ENCODE assay signal across 10 cellular contexts in genomic region chr2:171541202-171541884, GRCh38. TPM values are rescaled to one million over a fixed set of nuclear protein-coding genes. Genes with fewer than 3 reads are reported as not detected.
DNase-seq lines count a peak whose midpoint lies in the region; ATAC-seq, FAIRE-seq and TF ChIP-seq lines count a peak whose summit lies in the region.
"Had no signal": no experiment of that assay in that cellular context is flagged by ENCODE, and none has a peak within 500 bp of the region (broad histone marks: within the 10 kb centered on the region; RNA-seq: fewer than 3 reads in every experiment).

No MANE protein-coding gene starts in this region.

- 78% methylated on average over 6 of the region's 6 CpGs for WGBS in hepatocyte (ENCODE audit: low lambda C conversion rate, missing lambda C conversion rate)

- no peaks in the 10 kb centered on the region for H3K36me3 Mint-ChIP-seq in activated T-cell treated with anti-CD3 and anti-CD28 coated beads, Interleukin-2, amount 50 U/mL, for 4 hours (ENCODE audit: insufficient read depth)
- H3K36me3 Mint-ChIP-seq: natural killer cell treated with Interleukin-12 subunit alpha and Interleukin-12 subunit beta and Interleukin-15 and Interleukin-18, amount 100 ng/mL, for 72 hours had no signal

- no peak overlapping the region for H3K4me3 Mint-ChIP-seq in activated T-cell treated with anti-CD3 and anti-CD28 coated beads, Interleukin-2, amount 50 U/mL, for 4 hours
- H3K4me3 Mint-ChIP-seq: effector memory CD8-positive, alpha-beta T cell; natural killer cell treated with Interleukin-12 subunit alpha and Interleukin-12 subunit beta and Interleukin-15 and Interleukin-18, amount 100 ng/mL, for 72 hours had no signal

- H3K9me2 ChIP-seq in PC-3 (replicated peaks; ENCODE audit: low read length): no peaks in the 10 kb centered on the region
- H3K9me2 ChIP-seq in hepatocyte (replicated peaks; ENCODE audit: insufficient read depth): no peaks in the 10 kb centered on the region

- CTCF ChIA-PET in PC-3 (lab: Charles Lee): interaction anchor here (0.6 kb wide), 1 partner anchor 244 kb away, joined by 4 read pairs; no protein-coding TSS in a partner anchor

- peak; percentile 72 for TF ChIP-seq CTCF in C4-2B (conservative IDR thresholded peaks at IDR 0.05)
- peak; percentile 72 for TF ChIP-seq CTCF in PC-3 (conservative IDR thresholded peaks at IDR 0.05; ENCODE audit: low read depth, low read length)
- TF ChIP-seq CTCF in hepatocyte (IDR thresholded peaks at IDR 0.05; ENCODE audit: poor library complexity): peak; percentile 20

- H3K36me3 ChIP-seq in PC-3 (ENCODE audit: low read depth, low read length) (no peaks in the 10 kb centered on the region), hepatocyte (replicated peaks; ENCODE audit: insufficient read depth, low read depth) (no peaks in the 10 kb centered on the region)

- no peaks in the 10 kb centered on the region for H3K9me3 Mint-ChIP-seq in activated T-cell treated with anti-CD3 and anti-CD28 coated beads, Interleukin-2, amount 50 U/mL, for 4 hours
- H3K9me3 Mint-ChIP-seq: effector memory CD8-positive, alpha-beta T cell; natural killer cell treated with Interleukin-12 subunit alpha and Interleukin-12 subunit beta and Interleukin-15 and Interleukin-18, amount 100 ng/mL, for 72 hours had no signal

- no peak overlapping the region for H3K9ac ChIP-seq in PC-3 (ENCODE audit: low read length)

- intact Hi-C loops in PC-3 (cut with micrococcal nuclease): no loop called here

- no peak overlapping the region for H3K27ac ChIP-seq in C4-2B
- no peak overlapping the region for H3K27ac ChIP-seq in PC-3 (ENCODE audit: low read length)
- H3K27ac ChIP-seq in hepatocyte: no peak overlapping the region

- no peaks in the 10 kb centered on the region for H3K4me1 Mint-ChIP-seq in activated T-cell treated with anti-CD3 and anti-CD28 coated beads, Interleukin-2, amount 50 U/mL, for 4 hours (ENCODE audit: low read depth)

- H3K27me3 Mint-ChIP-seq in activated T-cell treated with anti-CD3 and anti-CD28 coated beads, Interleukin-2, amount 50 U/mL, for 4 hours (ENCODE audit: low read depth): peaks cover 24% of the 10 kb centered on the region
- H3K27me3 Mint-ChIP-seq: natural killer cell treated with Interleukin-12 subunit alpha and Interleukin-12 subunit beta and Interleukin-15 and Interleukin-18, amount 100 ng/mL, for 72 hours had no signal

- H3K4me3 ChIP-seq in PC-3 (ENCODE audit: low read length) (no peak overlapping the region), hepatocyte (no peak overlapping the region)

- H3K27me3 ChIP-seq in PC-3 (ENCODE audit: low read length) (no peaks in the 10 kb centered on the region), hepatocyte (no peaks in the 10 kb centered on the region)

- POLR2A ChIA-PET in PC-3 (lab: Charles Lee; ENCODE audit: unreplicated experiment): no interaction called here

- DNase-seq in GM18507 (ENCODE audit: extremely low spot score, insufficient read length, low read depth) (no peak), PC-3 (peak; percentile 51), hepatocyte (ENCODE audit: low spot score) (no peak), dermis blood vessel endothelial cell (no peak)
- no peak for DNase-seq in activated T-cell treated with anti-CD3 and anti-CD28 coated beads, Interleukin-2, amount 50 U/mL, for 4 hours
- no peak for DNase-seq in effector CD4-positive, alpha-beta T cell
- DNase-seq: effector memory CD8-positive, alpha-beta T cell had no signal

- H3K4me2 ChIP-seq in PC-3 (ENCODE audit: low read length) (no peak overlapping the region), hepatocyte (no peak overlapping the region)

- H3K4me1 ChIP-seq in PC-3 (ENCODE audit: insufficient read depth, low read length): no peaks in the 10 kb centered on the region
- no peaks in the 10 kb centered on the region for H3K4me1 ChIP-seq in hepatocyte (ENCODE audit: insufficient read depth)

- ATAC-seq in PC-3: no peak
- ATAC-seq in GM19463 (IDR thresholded peaks at IDR 0.05; ENCODE audit: unreplicated experiment): no peak
- ATAC-seq in activated T-cell treated with anti-CD3 and anti-CD28 coated beads, Interleukin-2, amount 50 U/mL, for 4 hours: no peak
- ATAC-seq: effector memory CD8-positive, alpha-beta T cell; natural killer cell treated with Interleukin-12 subunit alpha and Interleukin-12 subunit beta and Interleukin-15 and Interleukin-18, amount 100 ng/mL, for 72 hours had no signal

- no peaks in the 10 kb centered on the region for H3K9me3 ChIP-seq in PC-3 (ENCODE audit: low read length)
- H3K9me3 ChIP-seq in hepatocyte (ENCODE audit: low read depth): no peaks in the 10 kb centered on the region

- H3K79me2 ChIP-seq in PC-3 (ENCODE audit: low read length) (no peaks in the 10 kb centered on the region), hepatocyte (no peaks in the 10 kb centered on the region)

- H2AFZ ChIP-seq in PC-3 (ENCODE audit: low read length) (no peak overlapping the region), hepatocyte (no peak overlapping the region)

- H3F3A ChIP-seq in PC-3 (ENCODE audit: low read length, unreplicated experiment): no peaks in the 10 kb centered on the region

- peak; percentile 5 for FAIRE-seq in GM18507 (lab: Jason Lieb, UNC)

- BruUV-seq in PC-3 (replicated peaks; lab: Mats Ljungman, UMichigan): no TSS peak

- H4K20me1 ChIP-seq in PC-3 (ENCODE audit: low read length) (no peaks in the 10 kb centered on the region), hepatocyte (ENCODE audit: insufficient read depth, poor library complexity, severe bottlenecking) (no peaks in the 10 kb centered on the region)

RNA-seq across cellular contexts. Expression of gene CYBRD1, which starts 19.1 kb away (rescaled TPM):
- total RNA-seq in PC-3 (2014; rRNA removed): 0.87 and 1.7 TPM in 2 replicates
- 66.1 and 66.4 TPM in 2 replicates for total RNA-seq in hepatocyte
- 42.4 and 46.0 TPM in 2 replicates for polyA plus RNA-seq in hepatocyte
- total RNA-seq in dermis blood vessel endothelial cell: 19.8 and 30.5 TPM in 2 replicates
- 1 to 10 TPM in 1 of 3 donors, under 1 TPM in 2; 0.13 to 1.6 (median 0.63) TPM for total RNA-seq in activated T-cell treated with anti-CD3 and anti-CD28 coated beads, Interleukin-2, amount 50 U/mL, for 4 hours

Comparison
In these comparisons a context has a peak if more than half of its experiments do, and no peak if none do; other contexts are left out.
1. CTCF ChIP-seq: peak in every context shown above with its lines; median percentile 72 in C4-2B; 72 in PC-3; 20 in hepatocyte.